9 cellular contexts compared by ENCODE assay signal in the genomic region with DNA sequence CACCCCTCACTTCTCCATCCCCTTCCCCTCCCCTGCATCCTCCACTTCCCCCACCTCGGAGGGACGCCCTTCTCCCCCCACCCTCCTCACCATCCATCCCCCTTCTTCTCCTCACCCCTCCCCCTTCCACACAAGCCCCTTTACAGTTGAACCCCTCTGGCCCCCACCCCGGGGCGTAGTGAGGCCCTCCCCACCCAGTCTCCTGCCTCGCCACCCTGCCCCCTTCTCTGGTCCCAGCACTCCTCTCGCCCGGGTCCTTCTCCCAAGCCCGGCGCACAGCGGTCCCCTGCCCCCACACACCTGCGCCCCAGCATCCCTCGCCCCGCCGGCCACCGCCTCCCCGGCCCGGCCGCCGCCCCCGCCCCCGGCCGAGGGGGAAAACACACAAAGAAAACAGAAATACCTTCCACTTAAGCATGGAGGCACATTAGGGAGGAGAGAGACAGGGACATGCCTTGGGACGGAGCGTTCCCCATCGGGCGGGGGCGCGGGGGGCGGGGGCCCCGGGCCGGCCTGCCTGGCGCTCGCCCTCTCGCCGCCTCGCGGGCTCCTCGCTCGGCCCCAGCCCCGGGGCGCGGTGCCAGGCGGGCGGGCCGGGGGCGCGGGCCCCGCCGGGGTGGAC. TPM values are rescaled to one million over a fixed set of nuclear protein-coding genes. Genes with fewer than 3 reads are reported as not detected.
DNase-seq lines count a peak whose midpoint lies in the region; ATAC-seq and TF ChIP-seq lines count a peak whose summit lies in the region.
"Had no signal": no experiment of that assay in that cellular context is flagged by ENCODE, and none has a peak within 500 bp of the region (broad histone marks: within the 10 kb centered on the region; RNA-seq: fewer than 3 reads in every experiment).

No MANE protein-coding gene starts in this region.

- peaks cover 40% of the 10 kb centered on the region for H3K4me1 ChIP-seq in iPS-20b (ENCODE audit: insufficient read depth, low read length)
- peaks cover 15 to 37% (median 23%) of the 10 kb centered on the region in 4 donors for H3K4me1 ChIP-seq in transverse colon

- no peak overlapping the region for H3K27ac Mint-ChIP-seq in activated naive CD4-positive, alpha-beta T cell treated with anti-CD3 and anti-CD28 coated beads for 36 hours
- H3K27ac Mint-ChIP-seq in activated CD4-positive, alpha-beta memory T cell treated with anti-CD3 and anti-CD28 coated beads, Interleukin-2, amount 10 ng/mL, durations not matched to agents 7 days and 5 days = no peak overlapping the region

- H3K27ac ChIP-seq in iPS-20b (ENCODE audit: low read length) = no peak overlapping the region
- H3K27ac ChIP-seq in transverse colon = peak overlapping the region in 1 of 4 donors; percentile 18

- no peak for TF ChIP-seq POLR2A in transverse colon (IDR thresholded peaks at IDR 0.05)

- 4% methylated on average over 13 of the region's 49 CpGs; no CpG with 5 or more reads in 1 of the 2 donors for WGBS in transverse colon (ENCODE audit: low coverage in 1 of 2), 2 donors

- TF ChIP-seq EP300 in transverse colon (IDR thresholded peaks at IDR 0.05; ENCODE audit: low read depth) = no peak

- CTCF ChIA-PET in activated naive CD4-positive, alpha-beta T cell treated with anti-CD3 and anti-CD28 coated beads for 36 hours (lab: Charles Lee) = interaction anchor here (0.7 to 6.1 kb wide), 3 partner anchors 46 to 58 kb away, joined by 3 to 40 read pairs (median 5); no protein-coding TSS in a partner anchor
- CTCF ChIA-PET in activated CD4-positive, alpha-beta memory T cell treated with anti-CD3 and anti-CD28 coated beads, Interleukin-2, amount 10 ng/mL, durations not matched to agents 7 days and 5 days (lab: Charles Lee) = interaction anchor here (0.9 to 4.7 kb wide), 2 partner anchors 47 to 63 kb away, joined by 3 to 42 read pairs; no protein-coding TSS in a partner anchor

- DNase-seq in activated naive CD4-positive, alpha-beta T cell treated with anti-CD3 and anti-CD28 coated beads for 36 hours = no peak
- DNase-seq in activated naive CD4-positive, alpha-beta T cell treated with Interleukin-2 at 50 U/mL for 16 hours = no peak
- no peak for DNase-seq in activated CD4-positive, alpha-beta memory T cell treated with anti-CD3 and anti-CD28 coated beads, Interleukin-2, amount 10 ng/mL, durations not matched to agents 7 days and 5 days
- DNase-seq in transverse colon (no peak), Kasumi-1 (lab: John Stamatoyannopoulos, UW) (no peak), T1000 (lab: John Stamatoyannopoulos, UW) (no peak)
- DNase-seq: GF-D8 had no signal

- in situ Hi-C loops in transverse colon (cut with MboI; ENCODE audit: low pct_ligation_motif_present in 1 of 4, low pct_unique_long_range_greater_than_20kb in 1 of 4, low sequenced_read_pairs in 3 of 4) = no loop called here

- H3K9me3 Mint-ChIP-seq in activated naive CD4-positive, alpha-beta T cell treated with anti-CD3 and anti-CD28 coated beads for 36 hours = no peaks in the 10 kb centered on the region
- H3K9me3 Mint-ChIP-seq in activated CD4-positive, alpha-beta memory T cell treated with anti-CD3 and anti-CD28 coated beads, Interleukin-2, amount 10 ng/mL, durations not matched to agents 7 days and 5 days = no peaks in the 10 kb centered on the region

- H3K4me3 ChIP-seq in iPS-20b (ENCODE audit: low read length) = peak overlapping the region; percentile 56
- H3K4me3 ChIP-seq in transverse colon = peak overlapping the region; percentile 24 to 66 (median 63)

- H3K4me3 Mint-ChIP-seq in activated naive CD4-positive, alpha-beta T cell treated with anti-CD3 and anti-CD28 coated beads for 36 hours = peak overlapping the region; percentile 45
- H3K4me3 Mint-ChIP-seq in activated CD4-positive, alpha-beta memory T cell treated with anti-CD3 and anti-CD28 coated beads, Interleukin-2, amount 10 ng/mL, durations not matched to agents 7 days and 5 days = peak overlapping the region; percentile 37

- POLR2A ChIA-PET in activated CD4-positive, alpha-beta memory T cell treated with anti-CD3 and anti-CD28 coated beads, Interleukin-2, amount 10 ng/mL, durations not matched to agents 7 days and 5 days (lab: Charles Lee) = interaction anchor here (1.4 kb wide), 1 partner anchor 16 kb away, joined by 4 read pairs; no protein-coding TSS in a partner anchor

- no peaks in the 10 kb centered on the region for H3K9me3 ChIP-seq in iPS-20b (ENCODE audit: insufficient read depth, low read depth, low read length)
- no peaks in the 10 kb centered on the region for H3K9me3 ChIP-seq in transverse colon

- no peak for TF ChIP-seq CTCF in transverse colon (IDR thresholded peaks at IDR 0.05)

- H3K36me3 Mint-ChIP-seq in activated naive CD4-positive, alpha-beta T cell treated with anti-CD3 and anti-CD28 coated beads for 36 hours (ENCODE audit: low read depth) = no peaks in the 10 kb centered on the region
- no peaks in the 10 kb centered on the region for H3K36me3 Mint-ChIP-seq in activated CD4-positive, alpha-beta memory T cell treated with anti-CD3 and anti-CD28 coated beads, Interleukin-2, amount 10 ng/mL, durations not matched to agents 7 days and 5 days (ENCODE audit: low read depth)

- peaks cover 61% of the 10 kb centered on the region for H3K27me3 ChIP-seq in iPS-20b (ENCODE audit: insufficient read depth, low read length)
- H3K27me3 ChIP-seq in transverse colon = peaks cover 55% of the 10 kb centered on the region

- intact Hi-C loops in activated naive CD4-positive, alpha-beta T cell treated with anti-CD3 and anti-CD28 coated beads for 36 hours (cut with micrococcal nuclease) = loop anchor here (5.0 kb wide), 2 partner anchors 62 to 147 kb away; partner anchors contain the start of gene PSMB3
- intact Hi-C loops in transverse colon (cut with DNase I; ENCODE audit: low total_unique reads) = loop anchor here (10.0 kb wide), 1 partner anchor 59 kb away; no protein-coding TSS in a partner anchor

- no peak overlapping the region for H3K9ac ChIP-seq in iPS-20b (ENCODE audit: low read depth, low read length)

- peaks cover 13% of the 10 kb centered on the region for H3K4me1 Mint-ChIP-seq in activated naive CD4-positive, alpha-beta T cell treated with anti-CD3 and anti-CD28 coated beads for 36 hours (ENCODE audit: low read depth)
- peaks cover 10% of the 10 kb centered on the region for H3K4me1 Mint-ChIP-seq in activated CD4-positive, alpha-beta memory T cell treated with anti-CD3 and anti-CD28 coated beads, Interleukin-2, amount 10 ng/mL, durations not matched to agents 7 days and 5 days

- peaks cover 65% of the 10 kb centered on the region for H3K27me3 Mint-ChIP-seq in activated naive CD4-positive, alpha-beta T cell treated with anti-CD3 and anti-CD28 coated beads for 36 hours (ENCODE audit: low read depth)
- peaks cover 80% of the 10 kb centered on the region for H3K27me3 Mint-ChIP-seq in activated CD4-positive, alpha-beta memory T cell treated with anti-CD3 and anti-CD28 coated beads, Interleukin-2, amount 10 ng/mL, durations not matched to agents 7 days and 5 days

- H3K36me3 ChIP-seq in iPS-20b (ENCODE audit: insufficient read depth, low read depth, low read length) = no peaks in the 10 kb centered on the region
- no peaks in the 10 kb centered on the region for H3K36me3 ChIP-seq in transverse colon

- ATAC-seq in GM19397 (IDR thresholded peaks at IDR 0.05; ENCODE audit: unreplicated experiment) = no peak

RNA-seq across cellular contexts. Expression of gene SRCIN1, which starts 0.4 kb away (rescaled TPM):
- total RNA-seq in activated naive CD4-positive, alpha-beta T cell treated with anti-CD3 and anti-CD28 coated beads for 36 hours = under 1 TPM; 0.67 to 0.94 TPM
- under 1 TPM; 0.05 to 0.20 TPM for total RNA-seq in activated CD4-positive, alpha-beta memory T cell treated with anti-CD3 and anti-CD28 coated beads, Interleukin-2, amount 10 ng/mL, durations not matched to agents 7 days and 5 days
- 1 to 10 TPM; 1.8 to 8.8 (median 5.2) TPM for total RNA-seq in transverse colon
